22 cellular contexts compared by ENCODE assay signal in genomic region chr4:133623847-133624246, GRCh38.
"Had no signal": no experiment of that assay in that cellular context is flagged by ENCODE, and none has a peak within 500 bp of the region (broad histone marks: within the 10 kb centered on the region; RNA-seq: fewer than 3 reads in every experiment).

No MANE protein-coding gene starts in this region.

- DNase-seq: activated B cell treated with CpG ODN at 0.5 μM for 24 hours; activated CD4-positive, alpha-beta T cell treated with anti-CD3 and anti-CD28 coated beads for 48 hours; activated CD8-positive, alpha-beta memory T cell treated with anti-CD3 and anti-CD28 coated beads, Interleukin-2, amount 50 U/mL, for 4 hours; activated CD8-positive, alpha-beta T cell treated with anti-CD3 and anti-CD28 coated beads, Interleukin-2, amount 10 ng/mL, durations not matched to agents 7 days and 5 days; activated effector memory CD4-positive, alpha-beta T cell treated with anti-CD3 and anti-CD28 coated beads, Interleukin-2, amount 50 U/mL, for 16 hours; activated T-cell treated with anti-CD3 and anti-CD28 coated beads, Interleukin-2, amount 50 U/mL, for 48 hours; amniotic stem cell; body of pancreas; caudate nucleus; kidney glomerular epithelial cell; left ventricle myocardium superior; mucosa of descending colon; naive thymus-derived CD8-positive, alpha-beta T cell; sigmoid colon; stimulated activated CD4-positive, alpha-beta T cell treated with anti-CD3 and anti-CD28 coated beads, Interleukin-4, amount 100 ng/mL, for 24 hours; stimulated activated naive CD4-positive, alpha-beta T cell; tibial artery had no signal

- H3K27me3 ChIP-seq: body of pancreas, sigmoid colon, tibial artery, vagina had no signal

- H2AFZ ChIP-seq: parathyroid adenoma had no signal

- FAIRE-seq: colon had no signal

- H3K4me3 ChIP-seq: body of pancreas, mucosa of descending colon, sigmoid colon, tibial artery, vagina had no signal

- ATAC-seq: activated CD8-positive, alpha-beta T cell treated with anti-CD3 and anti-CD28 coated beads, Interleukin-2, amount 10 ng/mL, durations not matched to agents 7 days and 5 days; activated naive CD4-positive, alpha-beta T cell treated with anti-CD3 and anti-CD28 coated beads, Interleukin-2, amount 50 U/mL, for 72 hours; body of pancreas; esophagus mucosa; left ventricle myocardium superior; mucosa of descending colon; naive thymus-derived CD8-positive, alpha-beta T cell had no signal

- H3K9me3 ChIP-seq: body of pancreas, mucosa of descending colon, sigmoid colon, tibial artery, vagina had no signal

- H3K27ac ChIP-seq: body of pancreas, parathyroid adenoma, sigmoid colon, tibial artery, vagina had no signal

- H3K36me3 ChIP-seq: sigmoid colon, tibial artery, vagina had no signal

- H3K79me2 ChIP-seq: parathyroid adenoma had no signal

- H3K4me1 ChIP-seq: body of pancreas, parathyroid adenoma, sigmoid colon, vagina had no signal

- H3K9ac ChIP-seq: parathyroid adenoma had no signal
